In the genomic region with DNA sequence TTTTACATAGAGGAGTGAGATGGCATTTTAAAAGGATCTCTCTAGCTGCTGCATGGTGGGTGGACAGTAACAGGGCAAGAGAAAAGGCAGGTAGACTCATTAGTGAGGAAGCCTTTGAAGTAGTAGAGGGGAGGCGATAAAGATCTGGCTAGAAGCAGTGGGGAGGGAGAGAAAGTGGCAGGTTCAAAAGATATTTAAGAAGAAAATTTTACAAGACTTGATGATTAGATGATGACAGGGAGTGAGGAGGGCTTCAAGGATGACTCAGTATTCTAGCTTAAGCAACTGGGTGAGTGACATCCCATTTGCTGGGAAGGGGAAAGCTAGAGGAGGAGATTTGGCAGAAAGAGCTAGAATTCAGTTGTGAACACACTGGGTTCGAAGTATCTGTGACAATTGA, we compare ENCODE assay signal across 13 cellular contexts. TPM values are rescaled to one million over a fixed set of nuclear protein-coding genes. Genes with fewer than 3 reads are reported as not detected.
DNase-seq lines count a peak whose midpoint lies in the region; ATAC-seq, FAIRE-seq and TF ChIP-seq lines count a peak whose summit lies in the region.
"Had no signal": no experiment of that assay in that cellular context is flagged by ENCODE, and none has a peak within 500 bp of the region (broad histone marks: within the 10 kb centered on the region; RNA-seq: fewer than 3 reads in every experiment).

No MANE protein-coding gene starts in this region.

- peaks cover 0 to 2% (median 0%) of the 10 kb centered on the region in 8 donors for H3K9me3 Mint-ChIP-seq in CD4-positive, alpha-beta memory T cell
- no peaks in the 10 kb centered on the region for H3K9me3 Mint-ChIP-seq in IgD-negative memory B cell
- no peaks in the 10 kb centered on the region for H3K9me3 Mint-ChIP-seq in activated T-helper 17 cell treated with anti-CD3 and anti-CD28 coated beads, Interleukin-2, amount 50 U/mL, for 72 hours
- H3K9me3 Mint-ChIP-seq: nephron progenitor cell had no signal

- POLR2A ChIA-PET in CD4-positive, alpha-beta memory T cell (lab: Charles Lee; ENCODE audit: partially characterized antibody) = interaction anchor here (0.8 to 1.7 kb wide), 7 partner anchors 10 to 82 kb away, joined by 3 to 9 read pairs (median 4); a partner anchor contains a TSS
- POLR2A ChIA-PET in GM10248 (lab: Yijun Ruan, JAX) = no interaction called here

- intact Hi-C loops in CD4-positive, alpha-beta memory T cell (cut with micrococcal nuclease) = loop anchor here (1.0 kb wide), 2 partner anchors 22 to 374 kb away; a partner anchor contains a TSS

- no peak for ATAC-seq in activated T-helper 17 cell treated with anti-CD3 and anti-CD28 coated beads, Interleukin-2, amount 50 U/mL, for 72 hours (replicated peaks)
- ATAC-seq in HG02981 (IDR thresholded peaks at IDR 0.05; ENCODE audit: unreplicated experiment) = no peak
- ATAC-seq: sciatic nerve had no signal

- no peak for FAIRE-seq in frontal cortex (lab: Jason Lieb, UNC)

- no peak overlapping the region for H3K4me3 ChIP-seq in CD4-positive, alpha-beta memory T cell (ENCODE audit: low read length in 2 of 2)
- H3K4me3 ChIP-seq: SJSA1 had no signal

- H3K27ac Mint-ChIP-seq in CD4-positive, alpha-beta memory T cell = peak overlapping the region in 6 of 7 donors; percentile 64 to 95 (median 78)
- peak overlapping the region in 2 of 3 donors; percentile 65 to 85 for H3K27ac Mint-ChIP-seq in IgD-negative memory B cell
- H3K27ac Mint-ChIP-seq in activated T-helper 17 cell treated with anti-CD3 and anti-CD28 coated beads, Interleukin-2, amount 50 U/mL, for 72 hours = peak overlapping the region; percentile 65
- H3K27ac Mint-ChIP-seq: nephron progenitor cell had no signal

- peaks cover 21 to 48% (median 34%) of the 10 kb centered on the region in 4 donors for H3K4me1 Mint-ChIP-seq in CD4-positive, alpha-beta memory T cell
- H3K4me1 Mint-ChIP-seq in IgD-negative memory B cell = peaks cover 18 to 25% (median 23%) of the 10 kb centered on the region in 3 donors
- peaks cover 27% of the 10 kb centered on the region for H3K4me1 Mint-ChIP-seq in activated T-helper 17 cell treated with anti-CD3 and anti-CD28 coated beads, Interleukin-2, amount 50 U/mL, for 72 hours

- no peak for DNase-seq in CD4-positive, alpha-beta memory T cell
- DNase-seq in iris pigment epithelial cell (ENCODE audit: low read depth) = peak; percentile 81
- no peak for DNase-seq in mucosa of gallbladder (ENCODE audit: low spot score)
- no peak for DNase-seq in frontal cortex (ENCODE audit: low spot score in 2 of 2)
- DNase-seq in GM10248 (ENCODE audit: extremely low spot score) = no peak
- DNase-seq: NCI-H1048, nephron progenitor cell had no signal

- CTCF ChIA-PET in CD4-positive, alpha-beta memory T cell (lab: Charles Lee; ENCODE audit: partially characterized antibody) = interaction anchor here (0.7 to 4.1 kb wide), 19 partner anchors 11 to 374 kb away, joined by 3 to 38 read pairs (median 6); a partner anchor contains a TSS
- CTCF ChIA-PET in GM10248 (lab: Yijun Ruan, JAX) = interaction anchor here (0.7 to 3.2 kb wide), 14 partner anchors 9 to 366 kb away, joined by 3 to 17 read pairs (median 4); a partner anchor contains a TSS

- H3K9me3 ChIP-seq in CD4-positive, alpha-beta memory T cell (ENCODE audit: control insufficient read depth in 1 of 2, low read length in 2 of 2) = no peaks in the 10 kb centered on the region

- no peak for TF ChIP-seq CTCF in GM10248 (IDR thresholded peaks at IDR 0.05; ENCODE audit: control extremely low read depth, extremely low read depth, low read depth, missing control alignments)

- peaks cover 0 to 13% of the 10 kb centered on the region in 2 donors for H3K36me3 Mint-ChIP-seq in CD4-positive, alpha-beta memory T cell
- no peaks in the 10 kb centered on the region for H3K36me3 Mint-ChIP-seq in IgD-negative memory B cell
- H3K36me3 Mint-ChIP-seq in activated T-helper 17 cell treated with anti-CD3 and anti-CD28 coated beads, Interleukin-2, amount 50 U/mL, for 72 hours (ENCODE audit: low read depth) = peaks cover 6% of the 10 kb centered on the region

- peaks cover 32% of the 10 kb centered on the region for H3K4me1 ChIP-seq in CD4-positive, alpha-beta memory T cell (ENCODE audit: insufficient read depth, low read length)

- H3K4me3 Mint-ChIP-seq in CD4-positive, alpha-beta memory T cell = peak overlapping the region in 3 of 8 donors; percentile 5 to 85 (median 11)
- peak overlapping the region in 3 of 4 donors; percentile 62 to 82 (median 70) for H3K4me3 Mint-ChIP-seq in IgD-negative memory B cell
- peak overlapping the region; percentile 61 for H3K4me3 Mint-ChIP-seq in activated T-helper 17 cell treated with anti-CD3 and anti-CD28 coated beads, Interleukin-2, amount 50 U/mL, for 72 hours
- H3K4me3 Mint-ChIP-seq: nephron progenitor cell had no signal

- H3K27me3 Mint-ChIP-seq in CD4-positive, alpha-beta memory T cell = peaks cover 0 to 2% of the 10 kb centered on the region in 2 donors
- no peaks in the 10 kb centered on the region for H3K27me3 Mint-ChIP-seq in IgD-negative memory B cell
- H3K27me3 Mint-ChIP-seq in activated T-helper 17 cell treated with anti-CD3 and anti-CD28 coated beads, Interleukin-2, amount 50 U/mL, for 72 hours = no peaks in the 10 kb centered on the region

- H3K27ac ChIP-seq in CD4-positive, alpha-beta memory T cell (ENCODE audit: low read depth, low read length) = no peak overlapping the region
- H3K27ac ChIP-seq: SJSA1 had no signal

- no peaks in the 10 kb centered on the region for H3K36me3 ChIP-seq in CD4-positive, alpha-beta memory T cell (ENCODE audit: insufficient read depth, low read length)

- no peaks in the 10 kb centered on the region for H3K27me3 ChIP-seq in CD4-positive, alpha-beta memory T cell (ENCODE audit: insufficient read depth, low read length)
- H3K27me3 ChIP-seq: SJSA1 had no signal

RNA-seq across cellular contexts. Expression of a gene that starts 3.8 kb away (rescaled TPM):
- 10 to 100 TPM; 40.4 to 40.5 TPM for total RNA-seq in CD4-positive, alpha-beta memory T cell
- polyA plus RNA-seq in CD4-positive, alpha-beta memory T cell = 10 to 100 TPM in 1 of 2 donors, 1 to 10 TPM in 1; 3.0 to 23.3 TPM
- polyA plus RNA-seq in IgD-negative memory B cell = 14.2 TPM
- 10 to 100 TPM; 22.7 to 31.0 TPM for total RNA-seq in activated T-helper 17 cell treated with anti-CD3 and anti-CD28 coated beads, Interleukin-2, amount 50 U/mL, for 72 hours
- total RNA-seq in mucosa of gallbladder (17.3 TPM), frontal cortex (16.3 TPM)

RNA-seq across cellular contexts. Expression of a gene that starts 22.0 kb away (rescaled TPM):
- 10 to 100 TPM; 40.4 to 46.9 TPM for total RNA-seq in CD4-positive, alpha-beta memory T cell
- 10 to 100 TPM; 29.2 to 31.5 TPM for polyA plus RNA-seq in CD4-positive, alpha-beta memory T cell
- 20.7 TPM for polyA plus RNA-seq in IgD-negative memory B cell
- 10 to 100 TPM; 37.4 to 52.3 TPM for total RNA-seq in activated T-helper 17 cell treated with anti-CD3 and anti-CD28 coated beads, Interleukin-2, amount 50 U/mL, for 72 hours
- total RNA-seq in mucosa of gallbladder (37.6 TPM), frontal cortex (98.6 TPM)

RNA-seq across cellular contexts. Expression of a gene that starts 24.1 kb away (rescaled TPM):
- total RNA-seq in CD4-positive, alpha-beta memory T cell = under 1 TPM; 0.58 to 0.64 TPM
- not detected for polyA plus RNA-seq in CD4-positive, alpha-beta memory T cell
- polyA plus RNA-seq in IgD-negative memory B cell = not detected
- total RNA-seq in activated T-helper 17 cell treated with anti-CD3 and anti-CD28 coated beads, Interleukin-2, amount 50 U/mL, for 72 hours = under 1 TPM; 0.32 to 0.54 TPM
- 0.37 TPM for total RNA-seq in mucosa of gallbladder
- total RNA-seq in frontal cortex = 0.41 TPM
- total RNA-seq: sciatic nerve, SJSA1 had no signal
- polyA plus RNA-seq: BJ had no signal

RNA-seq across cellular contexts. Expression of a gene that starts 42.0 kb away (rescaled TPM):
- total RNA-seq in CD4-positive, alpha-beta memory T cell = 1 to 10 TPM; 2.1 to 2.6 TPM
- 1 to 10 TPM; 3.5 to 5.8 TPM for polyA plus RNA-seq in CD4-positive, alpha-beta memory T cell
- polyA plus RNA-seq in IgD-negative memory B cell = 0.65 TPM
- 10 to 100 TPM; 23.9 to 75.4 TPM for total RNA-seq in activated T-helper 17 cell treated with anti-CD3 and anti-CD28 coated beads, Interleukin-2, amount 50 U/mL, for 72 hours
- total RNA-seq in mucosa of gallbladder = 30.6 TPM
- 69.7 TPM for total RNA-seq in frontal cortex
